8 cellular contexts compared by ENCODE assay signal in the genomic region with DNA sequence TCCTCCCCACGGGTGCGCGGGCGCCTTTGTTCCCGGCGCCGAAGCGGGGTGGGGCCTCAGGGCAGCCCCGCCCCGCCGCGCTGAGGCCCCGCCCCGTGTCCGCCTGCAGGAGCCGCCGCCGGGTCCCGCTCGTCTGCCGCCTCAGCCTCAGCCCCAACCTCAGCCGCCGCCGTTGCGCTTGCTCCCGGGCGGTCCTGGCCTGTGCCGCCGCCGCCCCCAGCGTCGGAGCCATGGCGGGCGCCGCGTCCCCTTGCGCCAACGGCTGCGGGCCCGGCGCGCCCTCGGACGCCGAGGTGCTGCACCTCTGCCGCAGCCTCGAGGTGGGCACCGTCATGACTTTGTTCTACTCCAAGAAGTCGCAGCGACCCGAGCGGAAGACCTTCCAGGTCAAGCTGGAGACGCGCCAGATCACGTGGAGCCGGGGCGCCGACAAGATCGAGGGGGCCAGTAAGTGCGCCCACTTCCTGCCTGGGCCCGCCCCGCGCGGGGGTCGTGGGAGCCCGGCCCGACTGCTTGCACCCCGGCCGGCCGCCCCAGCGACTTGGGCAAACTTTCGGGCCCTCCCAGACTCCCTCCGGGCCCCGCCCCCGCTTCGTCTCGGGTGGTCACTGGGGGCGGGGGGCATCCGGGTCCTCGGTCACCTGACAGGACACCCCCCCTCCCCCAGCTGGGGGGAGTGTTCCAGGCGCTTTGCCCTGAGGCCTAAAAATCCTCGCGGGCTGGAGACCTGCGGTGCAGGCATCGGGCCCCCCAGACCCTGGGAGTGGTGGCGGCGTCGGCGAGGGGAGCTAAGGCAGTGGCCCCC.
DNase-seq lines count a peak whose midpoint lies in the region; ATAC-seq lines count a peak whose summit lies in the region.

A gene (plus strand): TSS at position 132 of the 805 bp plus-strand sequence. CDS start 99 bp downstream, at position 231.

- H2AFZ ChIP-seq in ACC112 (ENCODE audit: low read length, unreplicated experiment) = peak within 1 kb of the TSS; percentile 92

- no peaks in the 10 kb centered on the region for H3K27me3 ChIP-seq in ACC112 (ENCODE audit: insufficient read depth, low read length)

- H3K79me2 ChIP-seq in ACC112 (ENCODE audit: control insufficient read depth, insufficient read depth, low read length, unreplicated experiment) = peaks cover 54% of the 10 kb centered on the region

- peak; percentile 58 for ATAC-seq in GM18867 (IDR thresholded peaks at IDR 0.05; ENCODE audit: unreplicated experiment)
- ATAC-seq in HG03108 (IDR thresholded peaks at IDR 0.05; ENCODE audit: unreplicated experiment) = peak; percentile 36

- H3K27ac ChIP-seq in ACC112 (ENCODE audit: low read depth, low read length) = peak within 1 kb of the TSS; percentile 74; the same call in 1 of the 2 replicates
- peak within 1 kb of the TSS; percentile 91 for H3K27ac ChIP-seq in cingulate gyrus (ENCODE audit: low read depth, low read length)

- peaks cover 29% of the 10 kb centered on the region for H3K4me1 ChIP-seq in ACC112 (ENCODE audit: control insufficient read depth, insufficient read depth, low read length, unreplicated experiment)

- H3K36me3 ChIP-seq in ACC112 (ENCODE audit: insufficient read depth, low read length) = no peaks in the 10 kb centered on the region

- H3K4me3 ChIP-seq in ACC112 (ENCODE audit: low read depth, low read length) = peak within 1 kb of the TSS; percentile 90

- DNase-seq in NCI-H345 (lab: John Stamatoyannopoulos, UW) (peak; percentile 89), left kidney (ENCODE audit: low read depth, low spot score) (peak; percentile 95)
- DNase-seq in activated CD4-positive, alpha-beta T cell treated with anti-CD3 and anti-CD28 coated beads for 24 hours (ENCODE audit: low read depth in 2 of 2) = peak; percentile 70 to 72
- DNase-seq in stimulated activated CD4-positive, alpha-beta T cell treated with anti-CD3 and anti-CD28 coated beads, Interleukin-1b, Interleukin-23, amount 100 ng/mL, for 4 hours (ENCODE audit: low read depth in 2 of 2) = peak; percentile 66 to 75

Comparison
In these comparisons a context has a peak if more than half of its experiments do, and no peak if none do; other contexts are left out.
1. Peak in every context shown above with its lines: DNase-seq, ATAC-seq, H3K4me3 ChIP-seq and H3K27ac ChIP-seq.